ENCODE assay signal across 31 cellular contexts in the genomic region with DNA sequence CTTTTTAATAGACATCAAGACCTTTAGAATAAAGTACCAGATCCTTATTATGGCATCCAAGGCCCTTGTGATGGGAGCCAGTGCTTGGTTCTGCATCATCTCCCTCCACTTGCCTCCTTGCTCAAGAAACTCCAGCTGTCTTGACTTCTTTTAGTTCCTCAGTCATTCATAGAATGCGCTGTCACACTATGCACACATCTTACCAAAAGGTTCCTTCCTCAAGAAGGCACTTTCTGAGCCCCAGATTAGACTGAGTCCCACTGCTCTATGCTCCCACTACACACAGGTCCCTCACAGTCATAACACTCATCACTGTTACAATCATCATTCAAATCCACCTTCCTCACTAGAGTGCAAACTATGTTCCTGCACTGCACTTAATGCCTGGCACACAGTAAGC. TPM values are rescaled to one million over a fixed set of nuclear protein-coding genes. Genes with fewer than 3 reads are reported as not detected.
DNase-seq lines count a peak whose midpoint lies in the region; ATAC-seq and TF ChIP-seq lines count a peak whose summit lies in the region.
"Had no signal": no experiment of that assay in that cellular context is flagged by ENCODE, and none has a peak within 500 bp of the region (broad histone marks: within the 10 kb centered on the region; RNA-seq: fewer than 3 reads in every experiment).

No MANE protein-coding gene starts in this region.

- H2AK5ac ChIP-seq in H9 (ENCODE audit: insufficient read length, low read length): no peak overlapping the region

- no peak overlapping the region for H2BK15ac ChIP-seq in H9 (ENCODE audit: low read depth, low read length)

- no peaks in the 10 kb centered on the region for H3K4me1 ChIP-seq in osteoblast (ENCODE audit: insufficient read depth, low read length)
- H3K4me1 ChIP-seq in H9 (ENCODE audit: insufficient read depth, low read length): no peaks in the 10 kb centered on the region
- H3K4me1 ChIP-seq: esophagus muscularis mucosa, psoas muscle, sigmoid colon, thyroid gland, uterus had no signal

- H3K9me3 Mint-ChIP-seq in activated T-cell treated with anti-CD3 and anti-CD28 coated beads, Interleukin-2, amount 50 U/mL, for 72 hours: no peaks in the 10 kb centered on the region
- H3K9me3 Mint-ChIP-seq in H9: peaks cover 0 to 2% of the 10 kb centered on the region in 2 experiments; a peak in 1 of 5 replicates
- H3K9me3 Mint-ChIP-seq: activated CD4-positive, alpha-beta T cell treated with anti-CD3 and anti-CD28 coated beads, Interleukin-2, amount 10 ng/mL, durations not matched to agents 24 days and 14 days had no signal

- no peak overlapping the region for H4K91ac ChIP-seq in H9 (ENCODE audit: insufficient read length, low read depth, low read length)

- H3K27me3 Mint-ChIP-seq in activated T-cell treated with anti-CD3 and anti-CD28 coated beads, Interleukin-2, amount 50 U/mL, for 72 hours (ENCODE audit: low read depth): no peaks in the 10 kb centered on the region
- no peaks in the 10 kb centered on the region for H3K27me3 Mint-ChIP-seq in H9 (ENCODE audit: low read depth)
- H3K27me3 Mint-ChIP-seq: CD4-positive, CD25-positive, alpha-beta regulatory T cell had no signal

- no peak overlapping the region for H3K27ac Mint-ChIP-seq in activated T-cell treated with anti-CD3 and anti-CD28 coated beads, Interleukin-2, amount 50 U/mL, for 72 hours
- H3K27ac Mint-ChIP-seq in H9: no peak overlapping the region
- H3K27ac Mint-ChIP-seq: activated CD4-positive, alpha-beta T cell treated with anti-CD3 and anti-CD28 coated beads, Interleukin-2, amount 10 ng/mL, durations not matched to agents 24 days and 14 days; CD4-positive, CD25-positive, alpha-beta regulatory T cell had no signal

- no peak overlapping the region for H3K4me3 Mint-ChIP-seq in activated T-cell treated with anti-CD3 and anti-CD28 coated beads, Interleukin-2, amount 50 U/mL, for 72 hours
- H3K4me3 Mint-ChIP-seq in H9: no peak overlapping the region
- H3K4me3 Mint-ChIP-seq: activated CD4-positive, alpha-beta T cell treated with anti-CD3 and anti-CD28 coated beads, Interleukin-2, amount 10 ng/mL, durations not matched to agents 24 days and 14 days had no signal

- no peak overlapping the region for H3K4ac ChIP-seq in H9 (ENCODE audit: low read depth, low read length)

- H3K79me2 ChIP-seq in osteoblast (ENCODE audit: insufficient read depth, low read length) (no peaks in the 10 kb centered on the region), H9 (ENCODE audit: insufficient read depth, low read length) (no peaks in the 10 kb centered on the region)

- no peaks in the 10 kb centered on the region for H3K36me3 ChIP-seq in osteoblast (ENCODE audit: insufficient read depth, low read length)
- H3K36me3 ChIP-seq: esophagus muscularis mucosa, sigmoid colon, thyroid gland, uterus, WERI-Rb-1 had no signal

- ATAC-seq in activated T-cell treated with anti-CD3 and anti-CD28 coated beads, Interleukin-2, amount 50 U/mL, for 72 hours (replicated peaks in 1 of 2): peak; percentile 30 to 32
- peak; percentile 96 for ATAC-seq in HG02610 (IDR thresholded peaks at IDR 0.05; ENCODE audit: unreplicated experiment)
- peak; percentile 40 for ATAC-seq in HG03558 (IDR thresholded peaks at IDR 0.05; ENCODE audit: extremely low read depth, unreplicated experiment)
- no peak for ATAC-seq in GM18909 (IDR thresholded peaks at IDR 0.05; ENCODE audit: poor library complexity, unreplicated experiment)
- ATAC-seq: left ventricle myocardium superior, psoas muscle had no signal

- H3K79me1 ChIP-seq in H9 (ENCODE audit: insufficient read depth, low read depth, low read length, poor library complexity, severe bottlenecking): no peaks in the 10 kb centered on the region

- H3K27me3 ChIP-seq in osteoblast (ENCODE audit: insufficient read depth, low read length) (peaks cover 9% of the 10 kb centered on the region), H9 (ENCODE audit: insufficient read depth, low read length) (no peaks in the 10 kb centered on the region)
- H3K27me3 ChIP-seq: esophagus muscularis mucosa, sigmoid colon, thyroid gland, uterus had no signal

- no peak overlapping the region for H3K9ac ChIP-seq in H9 (ENCODE audit: extremely low read depth, insufficient read length, low read length)
- H3K9ac ChIP-seq: GM23248 had no signal

- no peak overlapping the region for H3T11ph ChIP-seq in H9 (ENCODE audit: low read length)

- no peak overlapping the region for H2BK120ac ChIP-seq in H9 (ENCODE audit: low read depth, low read length, poor library complexity, severe bottlenecking)

- no peak overlapping the region for H3K56ac ChIP-seq in H9 (ENCODE audit: insufficient read length, low read depth, low read length)

- DNase-seq in activated T-cell treated with anti-CD3 and anti-CD28 coated beads, Interleukin-2, amount 50 U/mL, for 72 hours: no peak
- no peak for DNase-seq in activated T-cell treated with anti-CD3 and anti-CD28 coated beads, Interleukin-2, amount 50 U/mL, for 48 hours
- DNase-seq in osteoblast (ENCODE audit: insufficient read length, low spot score, missing footprints) (peak; percentile 27), H9 (no peak)
- DNase-seq in effector CD4-positive, alpha-beta T cell: no peak
- DNase-seq: 8988T; activated CD4-positive, alpha-beta T cell treated with anti-CD3 and anti-CD28 coated beads, Interleukin-2, amount 10 ng/mL, durations not matched to agents 24 days and 14 days; activated gamma-delta T cell; activated T-cell treated with anti-CD3 and anti-CD28 coated beads, Interleukin-2, amount 50 U/mL, for 1 hour; CD4-positive, CD25-positive, alpha-beta regulatory T cell; central memory CD4-positive, alpha-beta T cell; cortex of kidney; foreskin fibroblast; GM23248; head of caudate nucleus; left ventricle myocardium superior; NCI-H1048; NCI-H1694 treated with DMSO at 0.1 percent for 48 hours; NCI-H446 treated with DMSO at 0.1 percent for 48 hours; psoas muscle; sigmoid colon; stimulated activated CD4-positive, alpha-beta T cell treated with anti-CD3 and anti-CD28 coated beads, Interleukin-12 subunit alpha, Interleukin-12 subunit beta, amount 100 ng/mL, for 4 hours; stimulated activated CD4-positive, alpha-beta T cell treated with anti-CD3 and anti-CD28 coated beads, Interleukin-2, amount 100 ng/mL, for 48 hours; thyroid gland; uterus; WERI-Rb-1 had no signal

- H2BK12ac ChIP-seq in H9 (ENCODE audit: insufficient read length, low read depth, low read length): no peak overlapping the region

- H3K18ac ChIP-seq in H9 (ENCODE audit: insufficient read length, low read depth, low read length): no peak overlapping the region

- no peak overlapping the region for H3K14ac ChIP-seq in H9 (ENCODE audit: insufficient read depth, low read length)

- no peak overlapping the region for H3K4me3 ChIP-seq in osteoblast (ENCODE audit: insufficient read depth, low read length)
- H3K4me3 ChIP-seq: esophagus muscularis mucosa, GM23248, psoas muscle, sigmoid colon, thyroid gland, uterus had no signal

- no peaks in the 10 kb centered on the region for H4K20me1 ChIP-seq in osteoblast (ENCODE audit: insufficient read depth, low read length)
- no peaks in the 10 kb centered on the region for H4K20me1 ChIP-seq in H9 (ENCODE audit: control insufficient read depth, insufficient read depth, insufficient read length)

- no peak overlapping the region for H2BK20ac ChIP-seq in H9 (ENCODE audit: low read depth, low read length, poor library complexity, severe bottlenecking)

- H3K23me2 ChIP-seq in H9 (ENCODE audit: insufficient read length, low read depth, low read length, poor library complexity, severe bottlenecking): no peaks in the 10 kb centered on the region

- H3K4me1 Mint-ChIP-seq in activated T-cell treated with anti-CD3 and anti-CD28 coated beads, Interleukin-2, amount 50 U/mL, for 72 hours (ENCODE audit: low read depth): no peaks in the 10 kb centered on the region
- no peaks in the 10 kb centered on the region for H3K4me1 Mint-ChIP-seq in H9
- H3K4me1 Mint-ChIP-seq: activated CD4-positive, alpha-beta T cell treated with anti-CD3 and anti-CD28 coated beads, Interleukin-2, amount 10 ng/mL, durations not matched to agents 24 days and 14 days had no signal

- no peak overlapping the region for H2AFZ ChIP-seq in osteoblast (ENCODE audit: low read length)
- no peak overlapping the region for H2AFZ ChIP-seq in H9 (ENCODE audit: low read length)
- H2AFZ ChIP-seq: GM23248 had no signal

- H3K36me3 Mint-ChIP-seq in activated T-cell treated with anti-CD3 and anti-CD28 coated beads, Interleukin-2, amount 50 U/mL, for 72 hours (ENCODE audit: insufficient read depth in 2 of 2): no peaks in the 10 kb centered on the region
- H3K36me3 Mint-ChIP-seq in H9 (ENCODE audit: insufficient read depth in 1 of 3, low read depth in 3 of 3): no peaks in the 10 kb centered on the region

- H3K4me2 ChIP-seq in osteoblast (ENCODE audit: insufficient read depth, low read length) (no peak overlapping the region), H9 (ENCODE audit: insufficient read depth, insufficient read length, low read length) (no peak overlapping the region)

- no CpG with 5 or more reads among the region's 1 CpG for WGBS in H9 (ENCODE audit: extremely low coverage, insufficient read length, low lambda C conversion rate)

- H3K9me3 ChIP-seq in osteoblast (ENCODE audit: low read depth, low read length) (no peaks in the 10 kb centered on the region), H9 (ENCODE audit: control insufficient read depth, low read depth, low read length) (no peaks in the 10 kb centered on the region)
- H3K9me3 ChIP-seq: esophagus muscularis mucosa, psoas muscle, sigmoid colon, thyroid gland, uterus had no signal

- H2BK5ac ChIP-seq in H9 (ENCODE audit: insufficient read length, low read length): no peak overlapping the region

- no peak overlapping the region for H4K5ac ChIP-seq in H9 (ENCODE audit: insufficient read length, low read depth, low read length)

- H4K8ac ChIP-seq in H9 (replicated peaks; ENCODE audit: insufficient read length, low read depth, low read length): no peak overlapping the region

- H3K27ac ChIP-seq in osteoblast (ENCODE audit: low read depth, low read length) (no peak overlapping the region), H9 (ENCODE audit: insufficient read length, low read depth, low read length) (no peak overlapping the region)
- H3K27ac ChIP-seq: esophagus muscularis mucosa, GM23248, psoas muscle, RWPE1, sigmoid colon, thyroid gland, uterus, WERI-Rb-1 had no signal

- TF ChIP-seq CTCF in osteoblast (IDR thresholded peaks at IDR 0.05; ENCODE audit: extremely low read depth, low read depth, low read length) (no peak), H9 (conservative IDR thresholded peaks at IDR 0.05) (no peak)

- no peak overlapping the region for H3K23ac ChIP-seq in H9 (ENCODE audit: insufficient read length, low read depth, low read length)

RNA-seq across cellular contexts. Expression of gene ITM2B, which starts 57.8 kb away (rescaled TPM):
- 100 to 1,000 TPM; 109 to 111 TPM for total RNA-seq in activated T-cell treated with anti-CD3 and anti-CD28 coated beads, Interleukin-2, amount 50 U/mL, for 72 hours
- total RNA-seq in osteoblast: 168 and 176 TPM in 2 replicates
- 175 and 177 TPM in 2 replicates for total RNA-seq in H9 (2021)
